Comparison of ENCODE assay signal across 8 cellular contexts in the genomic region with DNA sequence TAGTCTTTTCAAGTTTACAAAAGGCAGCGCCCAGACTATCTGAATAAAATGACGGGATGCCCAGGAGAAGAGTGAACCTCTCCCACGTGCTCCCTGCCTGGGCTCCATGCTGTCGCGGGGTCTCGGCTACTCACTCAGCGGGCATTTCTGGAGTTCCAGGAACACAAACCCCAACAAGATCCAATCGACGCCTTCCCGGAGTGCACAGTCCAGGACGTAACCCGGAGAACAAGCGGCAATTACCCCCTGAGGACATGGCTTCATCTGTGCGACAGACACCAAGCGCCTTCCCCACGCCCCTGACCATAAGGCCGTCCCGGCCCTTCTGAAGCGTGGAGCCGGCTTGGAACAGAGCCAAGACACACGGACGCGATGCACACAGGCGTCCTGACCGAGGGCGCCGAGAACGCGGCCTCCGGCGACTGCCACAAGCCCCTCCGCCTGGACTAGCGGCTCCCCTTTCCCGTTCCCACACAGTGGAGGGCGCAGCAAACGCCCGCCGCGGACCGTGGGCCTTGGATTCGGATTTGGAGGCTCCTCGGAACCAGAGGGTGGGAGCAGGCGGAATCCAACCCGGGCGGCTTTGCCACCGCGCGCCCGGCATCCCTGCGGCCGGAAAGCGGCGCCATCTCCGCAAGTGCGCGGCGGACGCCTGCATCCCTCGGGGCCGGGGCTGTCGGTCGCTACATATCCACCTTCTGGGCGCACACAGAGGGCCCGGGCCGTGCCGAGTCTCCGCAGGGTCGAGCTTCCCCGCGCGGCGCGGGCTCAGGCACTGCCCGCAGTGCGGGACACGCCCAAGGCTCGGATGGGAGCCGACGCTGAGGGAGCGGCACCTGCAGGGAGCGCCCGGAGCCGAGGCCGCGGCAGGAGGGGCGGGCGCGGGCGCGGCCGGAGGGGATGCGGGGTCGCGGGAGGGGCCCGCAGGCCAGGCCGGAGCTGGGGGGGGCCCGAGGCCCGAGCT. TPM values are rescaled to one million over a fixed set of nuclear protein-coding genes. Genes with fewer than 3 reads are reported as not detected.
A peak's percentile ranks its signal among the peaks of the same experiment; 100 is the strongest.
DNase-seq lines count a peak whose midpoint lies in the region; ATAC-seq, FAIRE-seq and TF ChIP-seq lines count a peak whose summit lies in the region.

No MANE protein-coding gene starts in this region.

- H3K9me3 ChIP-seq in OCI-LY7 (ENCODE audit: low read length): no peaks in the 10 kb centered on the region
- no peaks in the 10 kb centered on the region for H3K9me3 ChIP-seq in pancreas

- peak overlapping the region; percentile 82 for H3K4me3 Mint-ChIP-seq in activated naive CD4-positive, alpha-beta T cell treated with anti-CD3 and anti-CD28 coated beads, Interleukin-2, amount 10 ng/mL, durations not matched to agents 7 days and 5 days

- POLR2A ChIA-PET in OCI-LY7 (lab: Charles Lee): no interaction called here

- no peak for FAIRE-seq in pancreas (lab: Jason Lieb, UNC)

- TF ChIP-seq CTCF in OCI-LY7 (conservative IDR thresholded peaks at IDR 0.05; ENCODE audit: low read length): no peak
- no peak for TF ChIP-seq CTCF in pancreas (IDR thresholded peaks at IDR 0.05)

- 4 to 6% methylated on average over 64 to 98 of the region's 98 CpGs for WGBS in pancreas, 2 donors

- H3K27me3 ChIP-seq in pancreas: no peaks in the 10 kb centered on the region

- H3K36me3 Mint-ChIP-seq in activated naive CD4-positive, alpha-beta T cell treated with anti-CD3 and anti-CD28 coated beads, Interleukin-2, amount 10 ng/mL, durations not matched to agents 7 days and 5 days: peaks cover 3% of the 10 kb centered on the region

- H3K27ac ChIP-seq in OCI-LY7 (ENCODE audit: low read depth, low read length, poor library complexity, severe bottlenecking): no peak overlapping the region
- peak overlapping the region in 1 of 4 donors; percentile 24 for H3K27ac ChIP-seq in pancreas

- H3K4me1 ChIP-seq in OCI-LY7 (ENCODE audit: insufficient read depth, low read length, poor library complexity, severe bottlenecking): peaks cover 6% of the 10 kb centered on the region
- peaks cover 0 to 5% (median 4%) of the 10 kb centered on the region in 3 donors for H3K4me1 ChIP-seq in pancreas

- no peaks in the 10 kb centered on the region for H4K20me1 ChIP-seq in OCI-LY7 (ENCODE audit: insufficient read depth, low read length)

- H3K4me3 ChIP-seq in OCI-LY7 (ENCODE audit: low read depth, low read length, poor library complexity, severe bottlenecking) (peak overlapping the region; percentile 56), pancreas (peak overlapping the region; percentile 65 to 86 (median 78))

- CTCF ChIA-PET in OCI-LY7 (lab: Charles Lee; ENCODE audit: unreplicated experiment): no interaction called here
- CTCF ChIA-PET in activated naive CD4-positive, alpha-beta T cell treated with anti-CD3 and anti-CD28 coated beads, Interleukin-2, amount 10 ng/mL, durations not matched to agents 7 days and 5 days (lab: Charles Lee): interaction anchor here (0.7 to 1.3 kb wide), 4 partner anchors 9 to 148 kb away, joined by 3 to 4 read pairs (median 4); a partner anchor contains a TSS

- DNase-seq in AG20443 (ENCODE audit: low spot score): peak; percentile 57
- no peak for DNase-seq in OCI-LY7 (ENCODE audit: low spot score)
- peak; percentile 63 for DNase-seq in activated naive CD4-positive, alpha-beta T cell treated with anti-CD3 and anti-CD28 coated beads, Interleukin-2, amount 10 ng/mL, durations not matched to agents 7 days and 5 days
- peak; percentile 70 for DNase-seq in Right ventricle myocardium superior
- peak; percentile 53 to 91 (median 76) for DNase-seq in pancreas
- no peak for DNase-seq in middle frontal gyrus (ENCODE audit: extremely low spot score, low spot score)

- peak overlapping the region; percentile 58 for H3K27ac Mint-ChIP-seq in activated naive CD4-positive, alpha-beta T cell treated with anti-CD3 and anti-CD28 coated beads, Interleukin-2, amount 10 ng/mL, durations not matched to agents 7 days and 5 days

- H3K4me1 Mint-ChIP-seq in activated naive CD4-positive, alpha-beta T cell treated with anti-CD3 and anti-CD28 coated beads, Interleukin-2, amount 10 ng/mL, durations not matched to agents 7 days and 5 days: peaks cover 21% of the 10 kb centered on the region

- H3K36me3 ChIP-seq in OCI-LY7 (ENCODE audit: insufficient read depth, low read length) (no peaks in the 10 kb centered on the region), pancreas (no peaks in the 10 kb centered on the region)

- H2AFZ ChIP-seq in OCI-LY7 (ENCODE audit: low read length): no peak overlapping the region

- H3K4me2 ChIP-seq in OCI-LY7 (ENCODE audit: low read length): peak overlapping the region; percentile 55; the same call in 1 of the 2 replicates

- intact Hi-C loops in OCI-LY7 (cut with micrococcal nuclease; ENCODE audit: unreplicated experiment): loop anchor here (2.0 to 5.0 kb wide), 3 partner anchors 83 to 172 kb away; a partner anchor contains a TSS
- intact Hi-C loops in Right ventricle myocardium superior (cut with DNase I): loop anchor here (5.0 to 10.0 kb wide), 2 partner anchors 85 to 162 kb away; a partner anchor contains a TSS
- intact Hi-C loops in pancreas (cut with DNase I): loop anchor here in 2 of 3 donors (5.0 to 10.0 kb wide), 3 partner anchors 55 to 157 kb away; a partner anchor contains a TSS

- H3K79me2 ChIP-seq in OCI-LY7 (ENCODE audit: insufficient read depth, low read depth, low read length): no peaks in the 10 kb centered on the region

- H3K9me2 ChIP-seq in OCI-LY7 (ENCODE audit: insufficient read depth, low read length): no peaks in the 10 kb centered on the region

- BruUV-seq in OCI-LY7 (replicated peaks; lab: Mats Ljungman, UMichigan): no TSS peak

- ATAC-seq in GM18868 (IDR thresholded peaks at IDR 0.05; ENCODE audit: unreplicated experiment) (peak; percentile 22), HG03108 (IDR thresholded peaks at IDR 0.05; ENCODE audit: unreplicated experiment) (peak; percentile 24), Right ventricle myocardium superior (ENCODE audit: poor library complexity) (peak; percentile 40), pancreas (peak; percentile 22 to 53 (median 40))

- H3K27me3 Mint-ChIP-seq in activated naive CD4-positive, alpha-beta T cell treated with anti-CD3 and anti-CD28 coated beads, Interleukin-2, amount 10 ng/mL, durations not matched to agents 7 days and 5 days: peaks cover 49% of the 10 kb centered on the region

- no peaks in the 10 kb centered on the region for H3K9me3 Mint-ChIP-seq in activated naive CD4-positive, alpha-beta T cell treated with anti-CD3 and anti-CD28 coated beads, Interleukin-2, amount 10 ng/mL, durations not matched to agents 7 days and 5 days

RNA-seq across cellular contexts. Expression of a gene that starts 0.7 kb away (rescaled TPM):
- total RNA-seq in OCI-LY7 (2014; rRNA removed; shearing (Covaris generic)): not detected in 2 replicates
- total RNA-seq in OCI-LY7 (2022) (0.23 TPM in 1 of 2 replicates, not detected in the other), Right ventricle myocardium superior (6.0 TPM), pancreas (10 to 100 TPM; 12.7 to 26.5 (median 16.5) TPM)
- polyA plus RNA-seq in pancreas: 10 to 100 TPM; 22.6 to 22.8 TPM

Comparison
In these comparisons a context has a peak if more than half of its experiments do, and no peak if none do; other contexts are left out.
1. DNase-seq: peak in AG20443 (single experiment), activated naive CD4-positive, alpha-beta T cell treated with anti-CD3 and anti-CD28 coated beads, Interleukin-2, amount 10 ng/mL, durations not matched to agents 7 days and 5 days (single experiment), Right ventricle myocardium superior (single experiment) and pancreas (6 of 6); none in OCI-LY7 (single experiment) and middle frontal gyrus (single experiment).
2. Peak in every context shown above with its lines, with median percentiles within 50 percentile points of each other: ATAC-seq.